2 cellular contexts compared by ENCODE assay signal in the genomic region with DNA sequence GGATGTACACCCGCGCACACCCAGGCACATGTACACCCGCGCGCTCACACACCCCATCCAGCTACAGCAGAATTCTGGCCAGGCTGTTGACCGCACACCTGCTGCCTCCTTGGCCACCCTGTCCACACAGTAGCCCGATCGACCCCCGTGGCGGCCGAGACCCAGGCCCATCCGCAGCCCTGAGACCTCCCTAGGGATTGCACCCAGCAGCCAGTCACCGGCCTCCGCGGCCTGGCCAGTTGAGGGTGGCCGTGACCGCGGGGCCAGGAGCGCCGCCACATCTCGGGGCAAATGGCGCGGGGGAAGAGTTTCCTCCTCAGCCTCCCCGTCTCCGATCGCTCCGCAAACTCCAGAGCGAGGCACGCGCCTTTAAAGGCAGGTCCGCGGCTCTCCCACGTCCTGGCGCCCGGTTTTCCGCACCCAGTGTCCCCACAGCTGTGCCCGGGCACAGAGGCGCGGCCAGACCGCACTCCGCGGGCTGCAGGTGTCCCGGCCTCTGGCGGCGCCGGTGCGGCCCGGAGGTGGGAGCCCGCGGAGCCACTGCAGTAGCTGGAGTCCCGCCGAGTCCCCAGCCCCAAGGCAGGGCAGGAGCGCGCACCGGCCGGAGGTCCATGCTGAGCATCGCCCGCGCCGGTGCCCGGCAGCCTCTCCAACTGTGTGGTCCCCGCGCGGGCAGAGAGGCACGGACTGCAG.
TF ChIP-seq lines count a peak whose summit lies in the region.

No MANE protein-coding gene starts in this region.

TF ChIP-seq in IMR-90, 13 proteins besides CTCF, POLR2A, EP300 and RAD21:
- TF ChIP-seq SMC3 (IDR thresholded peaks at IDR 0.05; ENCODE audit: low read depth, low read length): no peak
- TF ChIP-seq CEBPB (IDR thresholded peaks at IDR 0.05; ENCODE audit: low read depth, low read length): no peak
- TF ChIP-seq ELK1 (IDR thresholded peaks at IDR 0.05; ENCODE audit: borderline replicate concordance, low read depth, low read length): no peak
- TF ChIP-seq MAZ (IDR thresholded peaks at IDR 0.05; ENCODE audit: borderline replicate concordance, low read depth, low read length): no peak
- TF ChIP-seq MAFK (IDR thresholded peaks at IDR 0.05; ENCODE audit: low read depth, low read length): no peak
- no peak for TF ChIP-seq FOS (IDR thresholded peaks at IDR 0.05; ENCODE audit: low read depth, low read length)

TF ChIP-seq in HepG2, 621 proteins besides CTCF, POLR2A, EP300 and RAD21:
- no peak for TF ChIP-seq HDAC6 (IDR thresholded peaks at IDR 0.05; ENCODE audit: low read depth, low read length)
- no peak for TF ChIP-seq ZNF251 (CRISPR knock-in tag; IDR thresholded peaks at IDR 0.05)
- no peak for TF ChIP-seq ATF7 (IDR thresholded peaks at IDR 0.05)
- TF ChIP-seq ATF7 (CRISPR knock-in tag; IDR thresholded peaks at IDR 0.05): no peak
- no peak for TF ChIP-seq REL (CRISPR knock-in tag; conservative IDR thresholded peaks at IDR 0.05)
- TF ChIP-seq ZNF501 (CRISPR knock-in tag; IDR thresholded peaks at IDR 0.05): no peak
- no peak for TF ChIP-seq ETS1 (CRISPR knock-in tag; IDR thresholded peaks at IDR 0.05)
- TF ChIP-seq CBX2 (IDR thresholded peaks at IDR 0.05; ENCODE audit: low read depth, low read length): no peak
- TF ChIP-seq CBX2 (CRISPR knock-in tag; IDR thresholded peaks at IDR 0.05; ENCODE audit: low read depth): no peak
- TF ChIP-seq FOXK1 (CRISPR knock-in tag; IDR thresholded peaks at IDR 0.05; ENCODE audit: borderline replicate concordance, low read depth): no peak
- TF ChIP-seq TMF1 (CRISPR knock-in tag; IDR thresholded peaks at IDR 0.05; ENCODE audit: low read depth): no peak
- no peak for TF ChIP-seq EZH2 (conservative IDR thresholded peaks at IDR 0.05; ENCODE audit: low read depth, low read length)
- no peak for TF ChIP-seq NCOA1 (CRISPR knock-in tag; IDR thresholded peaks at IDR 0.05)
- TF ChIP-seq NR1H2 (CRISPR knock-in tag; IDR thresholded peaks at IDR 0.05; ENCODE audit: borderline replicate concordance, low read depth): no peak
- TF ChIP-seq ZNF841 (CRISPR knock-in tag; IDR thresholded peaks at IDR 0.05; ENCODE audit: borderline replicate concordance): no peak
- TF ChIP-seq MBD4 (IDR thresholded peaks at IDR 0.05; ENCODE audit: borderline replicate concordance, low read length): no peak
- no peak for TF ChIP-seq POGZ (CRISPR knock-in tag; IDR thresholded peaks at IDR 0.05)
- no peak for TF ChIP-seq MAFK (conservative IDR thresholded peaks at IDR 0.05 in 1 of 2, IDR thresholded peaks at IDR 0.05 in 1 of 2; ENCODE audit: low read length in 2 of 2)
- TF ChIP-seq SIX1 (CRISPR knock-in tag; IDR thresholded peaks at IDR 0.05; ENCODE audit: borderline replicate concordance): no peak
TF ChIP-seq in HepG2: peak in this region for 0.
